36 cellular contexts compared by ENCODE assay signal in the genomic region with DNA sequence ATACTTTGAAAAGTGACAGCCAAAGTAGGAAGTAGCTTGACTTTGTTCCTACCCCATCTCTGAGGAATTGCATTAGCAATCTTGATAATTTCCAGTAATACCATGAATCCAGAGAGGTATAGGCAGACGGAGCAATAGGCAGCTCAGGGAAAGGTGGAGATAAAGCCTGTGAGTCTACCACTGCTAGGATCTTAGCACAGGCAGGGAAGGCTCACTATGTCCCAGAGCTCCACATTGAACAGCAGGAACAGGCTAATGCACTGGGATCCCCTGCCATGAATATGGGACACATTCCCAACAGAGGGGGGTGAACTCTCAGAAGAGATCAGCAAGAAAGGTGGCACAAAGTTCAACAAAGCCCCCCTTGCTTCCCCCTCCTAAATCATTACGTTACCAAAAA.
"Had no signal": no experiment of that assay in that cellular context is flagged by ENCODE, and none has a peak within 500 bp of the region (broad histone marks: within the 10 kb centered on the region; RNA-seq: fewer than 3 reads in every experiment).

No MANE protein-coding gene starts in this region.

- H3K27ac Mint-ChIP-seq: activated CD4-positive, alpha-beta T cell treated with anti-CD3 and anti-CD28 coated beads for 36 hours; activated CD4-positive, alpha-beta T cell treated with anti-CD3 and anti-CD28 coated beads, Interleukin-2, amount 10 ng/mL, durations not matched to agents 7 days and 5 days; activated CD8-positive, alpha-beta T cell treated with anti-CD3 and anti-CD28 coated beads, Interleukin-2, amount 10 ng/mL, durations not matched to agents 7 days and 5 days; activated naive CD4-positive, alpha-beta T cell treated with anti-CD3 and anti-CD28 coated beads, Interleukin-2, amount 50 U/mL, for 24 hours; activated naive CD8-positive, alpha-beta T cell treated with anti-CD3 and anti-CD28 coated beads, Interleukin-2, amount 10 ng/mL, durations not matched to agents 7 days and 5 days; activated T-cell treated with anti-CD3 and anti-CD28 coated beads, Interleukin-2, amount 50 U/mL, for 24 hours; activated T-helper 2 cell treated with anti-CD3 and anti-CD28 coated beads, Interferon-gamma antibody, Interleukin-2, Interleukin-4, amounts not matched to agents 10 μg/mL and 5 μg/mL and 100 μg/mL, durations not matched to agents 14 hours and 24 hours and 36 hours; T-helper 2 cell treated with Interferon-gamma antibody and Interleukin-4, amounts not matched to agents 5 μg/mL and 100 μg/mL, for 36 hours; WTC11 had no signal

- DNase-seq: activated CD4-positive, alpha-beta T cell treated with anti-CD3 and anti-CD28 coated beads for 36 hours; activated CD4-positive, alpha-beta T cell treated with anti-CD3 and anti-CD28 coated beads, Interleukin-2, amount 10 ng/mL, durations not matched to agents 7 days and 5 days; activated CD4-positive, alpha-beta T cell treated with anti-CD3 and anti-CD28 coated beads, Interleukin-2, amount 50 U/mL, for 48 hours; activated CD8-positive, alpha-beta T cell treated with anti-CD3 and anti-CD28 coated beads, Interleukin-2, amount 10 ng/mL, durations not matched to agents 7 days and 5 days; activated gamma-delta T cell; activated naive CD4-positive, alpha-beta T cell treated with Interleukin-2 at 50 U/mL for 16 hours; activated naive CD8-positive, alpha-beta T cell treated with anti-CD3 and anti-CD28 coated beads, Interleukin-2, amount 10 ng/mL, durations not matched to agents 7 days and 5 days; activated T-cell treated with anti-CD3 and anti-CD28 coated beads, Interleukin-2, amount 50 U/mL, for 24 hours; amygdala; MM.1S; MV-4-11; NCI-H1092; NCI-H1436 treated with DMSO at 0.1 percent for 48 hours; NCI-H1694 treated with DMSO at 0.1 percent for 48 hours; NCI-H2029; NCI-H2107; NCI-H2171; NCI-H510A; NCI-H526; NCI-H748 treated with DMSO at 0.1 percent for 48 hours; NK-92 treated with Interleukin-12 subunit alpha and Interleukin-12 subunit beta, amount 100 ng/mL, for 24 hours; PC-9; Right ventricle myocardium superior; SJCRH30 had no signal

- H3K4me1 Mint-ChIP-seq: activated CD4-positive, alpha-beta T cell treated with anti-CD3 and anti-CD28 coated beads for 36 hours; activated naive CD4-positive, alpha-beta T cell treated with anti-CD3 and anti-CD28 coated beads, Interleukin-2, amount 50 U/mL, for 24 hours; WTC11 had no signal

- H3K9me3 Mint-ChIP-seq: activated CD4-positive, alpha-beta T cell treated with anti-CD3 and anti-CD28 coated beads, Interleukin-2, amount 10 ng/mL, durations not matched to agents 7 days and 5 days; activated naive CD4-positive, alpha-beta T cell treated with anti-CD3 and anti-CD28 coated beads, Interleukin-2, amount 50 U/mL, for 24 hours; activated naive CD8-positive, alpha-beta T cell treated with anti-CD3 and anti-CD28 coated beads, Interleukin-2, amount 10 ng/mL, durations not matched to agents 7 days and 5 days; activated T-cell treated with anti-CD3 and anti-CD28 coated beads, Interleukin-2, amount 50 U/mL, for 24 hours; activated T-helper 2 cell treated with anti-CD3 and anti-CD28 coated beads, Interferon-gamma antibody, Interleukin-2, Interleukin-4, amounts not matched to agents 10 μg/mL and 5 μg/mL and 100 μg/mL, durations not matched to agents 14 hours and 24 hours and 36 hours; T-helper 2 cell treated with Interferon-gamma antibody and Interleukin-4, amounts not matched to agents 5 μg/mL and 100 μg/mL, for 36 hours; WTC11 had no signal

- H3K4me3 Mint-ChIP-seq: activated CD4-positive, alpha-beta T cell treated with anti-CD3 and anti-CD28 coated beads for 36 hours; activated CD4-positive, alpha-beta T cell treated with anti-CD3 and anti-CD28 coated beads, Interleukin-2, amount 10 ng/mL, durations not matched to agents 7 days and 5 days; activated CD8-positive, alpha-beta T cell treated with anti-CD3 and anti-CD28 coated beads, Interleukin-2, amount 10 ng/mL, durations not matched to agents 7 days and 5 days; activated naive CD4-positive, alpha-beta T cell treated with anti-CD3 and anti-CD28 coated beads, Interleukin-2, amount 50 U/mL, for 24 hours; activated naive CD8-positive, alpha-beta T cell treated with anti-CD3 and anti-CD28 coated beads, Interleukin-2, amount 10 ng/mL, durations not matched to agents 7 days and 5 days; activated T-cell treated with anti-CD3 and anti-CD28 coated beads, Interleukin-2, amount 50 U/mL, for 24 hours; T-helper 2 cell treated with Interferon-gamma antibody and Interleukin-4, amounts not matched to agents 5 μg/mL and 100 μg/mL, for 36 hours; WTC11 had no signal

- H3K27me3 Mint-ChIP-seq: activated CD4-positive, alpha-beta T cell treated with anti-CD3 and anti-CD28 coated beads for 36 hours; activated CD4-positive, alpha-beta T cell treated with anti-CD3 and anti-CD28 coated beads, Interleukin-2, amount 10 ng/mL, durations not matched to agents 7 days and 5 days; activated naive CD4-positive, alpha-beta T cell treated with anti-CD3 and anti-CD28 coated beads, Interleukin-2, amount 50 U/mL, for 24 hours; activated naive CD8-positive, alpha-beta T cell treated with anti-CD3 and anti-CD28 coated beads, Interleukin-2, amount 10 ng/mL, durations not matched to agents 7 days and 5 days; activated T-cell treated with anti-CD3 and anti-CD28 coated beads, Interleukin-2, amount 50 U/mL, for 24 hours had no signal

- H3K27ac ChIP-seq: ascending aorta, cardiac muscle cell, KMS-11, PC-9, RWPE1, SJCRH30, SK-N-MC had no signal

- FAIRE-seq: RCC 7860, TTC549 had no signal

- H3K27me3 ChIP-seq: ascending aorta, cardiac muscle cell, SJCRH30 had no signal

- H3K4me1 ChIP-seq: ascending aorta, SJCRH30 had no signal

- H3K9me3 ChIP-seq: ascending aorta, SJCRH30 had no signal

- H3K4me3 ChIP-seq: ascending aorta, cardiac muscle cell, PC-9, SJCRH30, SK-N-MC had no signal

- H3K9ac ChIP-seq: KMS-11 had no signal

- ATAC-seq: activated CD4-positive, alpha-beta T cell treated with anti-CD3 and anti-CD28 coated beads for 36 hours; activated CD4-positive, CD25-positive, alpha-beta regulatory T cell treated with anti-CD3 and anti-CD28 coated beads, Interleukin-2, amount 50 U/mL, for 24 hours; activated CD8-positive, alpha-beta T cell treated with anti-CD3 and anti-CD28 coated beads, Interleukin-2, amount 10 ng/mL, durations not matched to agents 7 days and 5 days; WTC11 had no signal
